ENCODE assay signal across 1 cellular context in genomic region chr3:181728470-181728869, GRCh38.
TF ChIP-seq lines count a peak whose summit lies in the region.

No MANE protein-coding gene starts in this region.

TF ChIP-seq in liver, 16 proteins besides CTCF, POLR2A, EP300 and RAD21 (continued from another document):
- TF ChIP-seq GABPA (IDR thresholded peaks at IDR 0.05 in 1 of 2, conservative IDR thresholded peaks at IDR 0.05 in 1 of 2) (no peak), YY1 (IDR thresholded peaks at IDR 0.05) (no peak), TAF1 (conservative IDR thresholded peaks at IDR 0.05) (no peak), JUND (IDR thresholded peaks at IDR 0.05) (no peak), SP1 (IDR thresholded peaks at IDR 0.05) (peak; percentile 61), HNF4G (IDR thresholded peaks at IDR 0.05) (no peak), FOXA1 (IDR thresholded peaks at IDR 0.05) (peak; percentile 81), HNF4A (conservative IDR thresholded peaks at IDR 0.05) (peak; percentile 44 to 71), ZBTB33 (IDR thresholded peaks at IDR 0.05) (no peak), FOXA2 (IDR thresholded peaks at IDR 0.05) (peak; percentile 86), MAX (IDR thresholded peaks at IDR 0.05) (no peak), ATF3 (IDR thresholded peaks at IDR 0.05) (no peak), RXRA (IDR thresholded peaks at IDR 0.05) (peak; percentile 58 to 73)
